In genomic region chr2:196329959-196330358, GRCh38 we compare ENCODE assay signal across 19 cellular contexts.
"Had no signal": no experiment of that assay in that cellular context is flagged by ENCODE, and none has a peak within 500 bp of the region (broad histone marks: within the 10 kb centered on the region; RNA-seq: fewer than 3 reads in every experiment).

No MANE protein-coding gene starts in this region.

- H3K27me3 ChIP-seq: SJCRH30 had no signal

- H3K36me3 ChIP-seq: SJCRH30 had no signal

- H2AFZ ChIP-seq: PC-9 had no signal

- H3K9me3 ChIP-seq: SJCRH30, SK-N-SH had no signal

- H3K4me2 ChIP-seq: KMS-11, PC-9, SK-N-SH had no signal

- H3K9me2 ChIP-seq: SK-N-SH had no signal

- H3K9ac ChIP-seq: KMS-11, SK-N-SH had no signal

- H3K27ac ChIP-seq: KMS-11, SJCRH30, VCaP had no signal

- ATAC-seq: activated CD4-positive, alpha-beta T cell treated with anti-CD3 and anti-CD28 coated beads for 36 hours; activated T-helper 17 cell treated with anti-CD3 and anti-CD28 coated beads, Interleukin-2, amount 50 U/mL, for 72 hours had no signal

- H3K4me3 ChIP-seq: PC-9, SJCRH30 had no signal

- DNase-seq: activated CD4-positive, alpha-beta memory T cell treated with anti-CD3 and anti-CD28 coated beads, Interleukin-2, amount 10 ng/mL, durations not matched to agents 7 days and 5 days; activated CD4-positive, alpha-beta T cell treated with anti-CD3 and anti-CD28 coated beads for 36 hours; activated CD4-positive, alpha-beta T cell treated with anti-CD3 and anti-CD28 coated beads, Interleukin-2, amount 50 U/mL, for 1 hour; activated CD4-positive, CD25-positive, alpha-beta regulatory T cell; activated gamma-delta T cell; activated naive CD4-positive, alpha-beta T cell treated with anti-CD3 and anti-CD28 coated beads for 36 hours; activated T-cell treated with anti-CD3 and anti-CD28 coated beads for 4 hours; activated T-cell treated with anti-CD3 and anti-CD28 coated beads, Interleukin-2, amount 50 U/mL, for 48 hours; amygdala; NCI-H1694; NCI-H2029; NCI-H446; PC-9; SJCRH30; SK-N-SH; T-helper 1 cell had no signal
